Comparison of ENCODE assay signal across 23 cellular contexts in genomic region chr19:21028969-21029268, GRCh38. TPM values are rescaled to one million over a fixed set of nuclear protein-coding genes. Genes with fewer than 3 reads are reported as not detected.
DNase-seq lines count a peak whose midpoint lies in the region; ATAC-seq and TF ChIP-seq lines count a peak whose summit lies in the region.
"Had no signal": no experiment of that assay in that cellular context is flagged by ENCODE, and none has a peak within 500 bp of the region (broad histone marks: within the 10 kb centered on the region; RNA-seq: fewer than 3 reads in every experiment).

No MANE protein-coding gene starts in this region.

- H3K27ac ChIP-seq in dorsolateral prefrontal cortex: peak overlapping the region in 1 of 59 donors; percentile 80
- H3K27ac ChIP-seq: esophagus squamous epithelium, gastroesophageal sphincter, testis had no signal

- intact Hi-C loops in dorsolateral prefrontal cortex (cut with DNase I): loop anchor here in 1 of 2 donors (10.0 kb wide), 1 partner anchor 784 kb away; no protein-coding TSS in a partner anchor

- H3K9me2 ChIP-seq in Loucy (replicated peaks; ENCODE audit: low read depth, low read length): no peaks in the 10 kb centered on the region

- peak overlapping the region; percentile 70 for H3K4me2 ChIP-seq in Loucy (ENCODE audit: low read depth, low read length, poor library complexity, severe bottlenecking)

- ATAC-seq in activated T-cell treated with anti-CD3 and anti-CD28 coated beads, Interleukin-2, amount 50 U/mL, for 72 hours (replicated peaks in 1 of 2): peak; percentile 19 to 27
- peak; percentile 24 for ATAC-seq in stimulated activated naive CD8-positive, alpha-beta T cell treated with anti-CD3 and anti-CD28 coated beads, Interleukin-15, Interleukin-2, amounts not matched to agents 100 U/mL and 50 U/mL, for 24 hours
- no peak for ATAC-seq in HG03442 (IDR thresholded peaks at IDR 0.05; ENCODE audit: unreplicated experiment)
- ATAC-seq: gastroesophageal sphincter, sciatic nerve had no signal

- no peaks in the 10 kb centered on the region for H3K27me3 Mint-ChIP-seq in activated T-cell treated with anti-CD3 and anti-CD28 coated beads, Interleukin-2, amount 50 U/mL, for 72 hours (ENCODE audit: low read depth)
- H3K27me3 Mint-ChIP-seq in chondrocyte (ENCODE audit: low read depth): no peaks in the 10 kb centered on the region
- H3K27me3 Mint-ChIP-seq: naive thymus-derived CD8-positive, alpha-beta T cell; T-cell had no signal

- no peaks in the 10 kb centered on the region for H3F3A ChIP-seq in Loucy (ENCODE audit: low read depth)

- H3K4me3 Mint-ChIP-seq in activated T-cell treated with anti-CD3 and anti-CD28 coated beads, Interleukin-2, amount 50 U/mL, for 72 hours: peak overlapping the region; percentile 59 to 78
- no peak overlapping the region for H3K4me3 Mint-ChIP-seq in chondrocyte (ENCODE audit: unreplicated experiment)

- no peak overlapping the region for H2AFZ ChIP-seq in Loucy (ENCODE audit: low read length)

- H3K36me3 ChIP-seq in Loucy (ENCODE audit: insufficient read depth, low read length): peaks cover 10% of the 10 kb centered on the region

- H3K4me3 ChIP-seq in Loucy (ENCODE audit: low read length, poor library complexity, severe bottlenecking) (peak overlapping the region; percentile 6), dorsolateral prefrontal cortex (no peak overlapping the region)
- H3K4me3 ChIP-seq: esophagus squamous epithelium, gastroesophageal sphincter, testis had no signal

- peak overlapping the region; percentile 59 for H3K27ac Mint-ChIP-seq in activated T-cell treated with anti-CD3 and anti-CD28 coated beads, Interleukin-2, amount 50 U/mL, for 72 hours
- peak overlapping the region; percentile 54 for H3K27ac Mint-ChIP-seq in chondrocyte (ENCODE audit: unreplicated experiment)

- peaks cover 23 to 55% of the 10 kb centered on the region in 2 donors for H3K36me3 Mint-ChIP-seq in activated T-cell treated with anti-CD3 and anti-CD28 coated beads, Interleukin-2, amount 50 U/mL, for 72 hours (ENCODE audit: insufficient read depth in 2 of 2)
- peaks cover 24% of the 10 kb centered on the region for H3K36me3 Mint-ChIP-seq in chondrocyte (ENCODE audit: low read depth)

- peaks cover 39% of the 10 kb centered on the region for H3K4me1 ChIP-seq in Loucy (ENCODE audit: insufficient read depth, low read length, poor library complexity, severe bottlenecking)
- H3K4me1 ChIP-seq: testis had no signal

- peaks cover 59% of the 10 kb centered on the region for H3K4me1 Mint-ChIP-seq in activated T-cell treated with anti-CD3 and anti-CD28 coated beads, Interleukin-2, amount 50 U/mL, for 72 hours (ENCODE audit: low read depth)
- H3K4me1 Mint-ChIP-seq in chondrocyte (ENCODE audit: low read depth): peaks cover 29% of the 10 kb centered on the region

- no peaks in the 10 kb centered on the region for H3K9me3 Mint-ChIP-seq in activated T-cell treated with anti-CD3 and anti-CD28 coated beads, Interleukin-2, amount 50 U/mL, for 72 hours
- H3K9me3 Mint-ChIP-seq in chondrocyte (ENCODE audit: low read depth): peaks cover 2% of the 10 kb centered on the region
- H3K9me3 Mint-ChIP-seq: T-cell had no signal

- peaks cover 45% of the 10 kb centered on the region for H4K20me1 ChIP-seq in Loucy (ENCODE audit: insufficient read depth, low read length, poor library complexity, severe bottlenecking)

- TF ChIP-seq CTCF in Loucy (conservative IDR thresholded peaks at IDR 0.05; ENCODE audit: low read length) (no peak), chondrocyte (IDR thresholded peaks at IDR 0.05) (no peak), dorsolateral prefrontal cortex (IDR thresholded peaks at IDR 0.05 in 54 of 56, conservative IDR thresholded peaks at IDR 0.05 in 2 of 56; ENCODE audit: low read depth in 1 of 56, partially characterized antibody in 56 of 56) (no peak)

- H3K27me3 ChIP-seq in Loucy (ENCODE audit: insufficient read depth, low read length, poor library complexity, severe bottlenecking): no peaks in the 10 kb centered on the region
- H3K27me3 ChIP-seq in dorsolateral prefrontal cortex: no peaks in the 10 kb centered on the region
- H3K27me3 ChIP-seq: esophagus squamous epithelium, gastroesophageal sphincter, testis had no signal

- DNase-seq in activated T-cell treated with anti-CD3 and anti-CD28 coated beads, Interleukin-2, amount 50 U/mL, for 72 hours: no peak
- DNase-seq in activated T-cell treated with anti-CD3 and anti-CD28 coated beads for 4 hours (no peak), chondrocyte (ENCODE audit: low spot score) (no peak), hypothalamus (lab: John Stamatoyannopoulos, UW) (no peak), dorsolateral prefrontal cortex (no peak)
- no peak for DNase-seq in stimulated activated naive CD8-positive, alpha-beta T cell treated with anti-CD3 and anti-CD28 coated beads, Interleukin-15, Interleukin-2, amounts not matched to agents 100 U/mL and 50 U/mL, for 24 hours
- DNase-seq: ACHN; activated CD4-positive, alpha-beta T cell treated with anti-CD3 and anti-CD28 coated beads, Interleukin-2, amount 50 U/mL, for 1 hour; DMS53; effector CD8-positive, alpha-beta T cell; esophagus squamous epithelium; GF-D8; KBM-7; naive thymus-derived CD8-positive, alpha-beta T cell; NCI-H187; posterior cingulate gyrus; Right ventricle myocardium superior; T-cell; testis had no signal

- H3K9me3 ChIP-seq in Loucy (ENCODE audit: insufficient read depth, low read depth, low read length): no peaks in the 10 kb centered on the region
- H3K9me3 ChIP-seq: esophagus squamous epithelium, gastroesophageal sphincter, testis had no signal

- H3K9ac ChIP-seq in Loucy (ENCODE audit: low read depth, low read length, poor library complexity, severe bottlenecking): no peak overlapping the region

- H3K79me2 ChIP-seq in Loucy (ENCODE audit: insufficient read depth, low read length): peaks cover 91% of the 10 kb centered on the region

RNA-seq across cellular contexts. Expression of gene ZNF430, which starts 8.5 kb away (rescaled TPM):
- total RNA-seq in activated T-cell treated with anti-CD3 and anti-CD28 coated beads, Interleukin-2, amount 50 U/mL, for 72 hours: 10 to 100 TPM; 25.9 to 27.7 TPM
- total RNA-seq in chondrocyte (6.7 to 14.2 TPM (median 8.5 TPM) in 3 replicates), dorsolateral prefrontal cortex (10 to 100 TPM; 11.2 to 32.5 (median 22.0) TPM)

RNA-seq across cellular contexts. Expression of gene ZNF714, which starts 53.1 kb away (rescaled TPM):
- total RNA-seq in activated T-cell treated with anti-CD3 and anti-CD28 coated beads, Interleukin-2, amount 50 U/mL, for 72 hours: 10 to 100 TPM; 23.9 to 35.7 TPM
- total RNA-seq in chondrocyte (5.0 to 10.3 TPM (median 5.2 TPM) in 3 replicates), dorsolateral prefrontal cortex (10 to 100 TPM in 116 of 120 experiments, 1 to 10 TPM in 4; 8.1 to 28.9 (median 17.5) TPM)
